Comparison of ENCODE assay signal across 8 cellular contexts in the genomic region with DNA sequence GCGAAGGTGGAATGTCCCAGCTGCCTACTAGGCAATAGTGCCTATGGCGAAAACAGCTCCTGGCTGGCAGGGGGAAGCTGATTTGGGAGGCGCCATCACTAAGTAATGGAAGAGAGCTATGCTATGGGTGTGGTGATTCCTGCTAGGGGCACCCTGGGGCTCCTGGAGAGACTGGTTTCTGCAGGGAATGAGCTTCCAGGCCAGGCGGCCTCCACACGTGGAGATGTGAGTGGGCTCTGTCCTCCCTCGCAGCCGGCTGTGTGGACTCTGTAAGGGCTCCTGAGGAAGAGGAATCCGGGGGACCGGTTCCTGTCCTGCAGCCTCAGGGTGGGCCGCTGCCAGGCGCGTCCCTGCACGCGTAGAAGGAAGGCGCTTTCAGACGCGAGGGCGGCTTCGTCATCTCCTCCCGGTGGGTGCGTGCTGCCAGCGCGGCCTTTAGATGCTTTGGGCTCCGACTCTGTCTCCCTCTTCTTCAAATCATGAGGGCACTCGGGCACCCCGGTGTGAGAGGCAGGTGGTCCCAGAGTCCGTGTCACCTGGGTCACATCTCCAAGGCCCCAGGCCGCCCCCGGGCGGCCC. TPM values are rescaled to one million over a fixed set of nuclear protein-coding genes. Genes with fewer than 3 reads are reported as not detected.
DNase-seq lines count a peak whose midpoint lies in the region; ATAC-seq and TF ChIP-seq lines count a peak whose summit lies in the region.

No MANE protein-coding gene starts in this region.

- H3K27me3 ChIP-seq in BJ (ENCODE audit: control insufficient read depth, insufficient read depth, low read length) (no peaks in the 10 kb centered on the region; the same call in 1 of the 2 replicates), gastrocnemius medialis (no peaks in the 10 kb centered on the region)

- in situ Hi-C loops in gastrocnemius medialis (cut with MboI; ENCODE audit: low sequenced_read_pairs in 4 of 4), result loop anchor here in 2 of 4 donors (10.0 to 25.0 kb wide), 2 partner anchors 301 to 303 kb away; no protein-coding TSS in a partner anchor

- H3K4me3 ChIP-seq in BJ (ENCODE audit: low read depth, low read length) (peak overlapping the region; percentile 52), gastrocnemius medialis (peak overlapping the region; percentile 56 to 67 (median 60))

- peak; percentile 14 for ATAC-seq in HG03139 (IDR thresholded peaks at IDR 0.05; ENCODE audit: unreplicated experiment)
- ATAC-seq in left cardiac atrium, result peak; percentile 51 to 67
- ATAC-seq in gastrocnemius medialis, result peak; percentile 3 to 6
- ATAC-seq in HG03135 (IDR thresholded peaks at IDR 0.05; ENCODE audit: unreplicated experiment), result no peak

- DNase-seq in BJ (ENCODE audit: low read depth) (no peak), left cardiac atrium (peak; percentile 52), gastrocnemius medialis (no peak), ureter (ENCODE audit: low spot score) (no peak), cerebellum (ENCODE audit: low spot score) (no peak)
- peak; percentile 59 to 65 for DNase-seq in activated T-cell treated with anti-CD3 and anti-CD28 coated beads, Interleukin-2, amount 50 U/mL, for 48 hours

- peak overlapping the region in 2 of 4 donors; percentile 25 to 49 for H3K27ac ChIP-seq in gastrocnemius medialis

- CTCF ChIA-PET in BJ (lab: Yijun Ruan, JAX), result interaction anchor here (0.6 to 3.5 kb wide), 29 partner anchors 8 to 1045 kb away, joined by 3 to 34 read pairs (median 4); partner anchors contain the start of gene IMPA2

- no peaks in the 10 kb centered on the region for H3K9me3 ChIP-seq in gastrocnemius medialis

- POLR2A ChIA-PET in BJ (lab: Charles Lee), result no interaction called here

- no peak for TF ChIP-seq POLR2A in gastrocnemius medialis (IDR thresholded peaks at IDR 0.05)

- intact Hi-C loops in left cardiac atrium (cut with DNase I) (loop anchor here (2.0 to 5.0 kb wide), 4 partner anchors 41 to 305 kb away; no protein-coding TSS in a partner anchor), gastrocnemius medialis (cut with DNase I; ENCODE audit: low total_unique reads) (loop anchor here (10.0 kb wide), 2 partner anchors 303 to 383 kb away; no protein-coding TSS in a partner anchor)

- H3K4me1 ChIP-seq in gastrocnemius medialis, result peaks cover 0 to 14% of the 10 kb centered on the region in 2 donors

- H3K36me3 ChIP-seq in BJ (ENCODE audit: control insufficient read depth, insufficient read depth, low read length) (no peaks in the 10 kb centered on the region), gastrocnemius medialis (no peaks in the 10 kb centered on the region)

- no peak for TF ChIP-seq CTCF in BJ (IDR thresholded peaks at IDR 0.05; ENCODE audit: insufficient read depth, low read depth, low read length)
- no peak for TF ChIP-seq CTCF in gastrocnemius medialis (IDR thresholded peaks at IDR 0.05 in 4 of 5, conservative IDR thresholded peaks at IDR 0.05 in 1 of 5)

RNA-seq across cellular contexts. Expression of gene ANKRD62, which starts 55.5 kb away (rescaled TPM):
- polyA plus RNA-seq in BJ (2011; rRNA removed), result not detected in 2 replicates
- not detected in 2 replicates for polyA minus RNA-seq in BJ (2011; rRNA and poly(A)+ RNA removed)
- not detected for total RNA-seq in left cardiac atrium
- total RNA-seq in gastrocnemius medialis, result not detected
- not detected for total RNA-seq in ureter
- 0.18 TPM for total RNA-seq in cerebellum

RNA-seq across cellular contexts. Expression of gene IMPA2, which starts 56.9 kb away (rescaled TPM):
- polyA plus RNA-seq in BJ (2011; rRNA removed), result 13.4 and 22.8 TPM in 2 replicates
- 16.7 and 17.4 TPM in 2 replicates for polyA minus RNA-seq in BJ (2011; rRNA and poly(A)+ RNA removed)
- total RNA-seq in left cardiac atrium (10 to 100 TPM; 17.2 to 28.4 TPM), gastrocnemius medialis (100 to 1,000 TPM; 245 to 391 (median 274) TPM), ureter (14.3 TPM), cerebellum (8.1 TPM)

Comparison
In these comparisons a context has a peak if more than half of its experiments do, and no peak if none do; other contexts are left out.
1. DNase-seq: peak in activated T-cell treated with anti-CD3 and anti-CD28 coated beads, Interleukin-2, amount 50 U/mL, for 48 hours (2 of 2) and left cardiac atrium (single experiment); none in BJ (single experiment), gastrocnemius medialis (0 of 2), ureter (single experiment) and cerebellum (single experiment).
2. RNA of gene IMPA2, which starts 56.9 kb away (total RNA-seq): 245 to 391 TPM in gastrocnemius medialis; 17.2 to 28.4 TPM in left cardiac atrium, 14.3 TPM in ureter (single experiment) and 8.1 TPM in cerebellum (single experiment); every median in the first group is over 4 times any median in the second.